ENCODE assay signal across 2 cellular contexts in genomic region chr9:131339212-131339611, GRCh38. TPM values are rescaled to one million over a fixed set of nuclear protein-coding genes. Genes with fewer than 3 reads are reported as not detected.
"Had no signal": no experiment of that assay in that cellular context is flagged by ENCODE, and none has a peak within 500 bp of the region (broad histone marks: within the 10 kb centered on the region; RNA-seq: fewer than 3 reads in every experiment).

No MANE protein-coding gene starts in this region.

RNA-seq across cellular contexts. Expression of gene PLPP7, which starts 49.7 kb away (rescaled TPM):
- polyA plus RNA-seq: keratinocyte, mammary epithelial cell had no signal
